ENCODE assay signal across 12 cellular contexts in the genomic region with DNA sequence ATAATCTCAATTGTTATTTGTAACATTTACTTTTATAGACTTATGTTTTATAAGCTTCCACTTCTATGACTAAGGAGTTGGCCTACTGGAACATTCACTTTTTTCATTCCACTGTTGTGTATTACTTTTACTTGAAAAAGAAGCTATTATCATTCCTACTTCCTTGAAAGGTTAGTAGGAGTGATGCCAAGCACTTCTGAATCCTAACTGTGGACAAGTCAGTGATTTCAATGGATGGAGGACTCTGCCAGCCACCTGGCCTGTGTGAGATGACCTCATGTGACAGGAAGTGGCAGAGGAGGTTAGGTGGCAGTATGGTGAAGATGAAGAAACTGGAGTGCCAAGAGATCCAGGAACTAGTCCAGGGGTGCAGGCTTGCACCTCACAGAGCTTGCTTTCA. TPM values are rescaled to one million over a fixed set of nuclear protein-coding genes. Genes with fewer than 3 reads are reported as not detected.
A peak's percentile ranks its signal among the peaks of the same experiment; 100 is the strongest.
DNase-seq lines count a peak whose midpoint lies in the region; ATAC-seq and TF ChIP-seq lines count a peak whose summit lies in the region.
"Had no signal": no experiment of that assay in that cellular context is flagged by ENCODE, and none has a peak within 500 bp of the region (broad histone marks: within the 10 kb centered on the region; RNA-seq: fewer than 3 reads in every experiment).

No MANE protein-coding gene starts in this region.

- no TSS peak for BruUV-seq in IMR-90 (replicated peaks; lab: Mats Ljungman, UMichigan)

- no peak overlapping the region for H2BK20ac ChIP-seq in IMR-90 (ENCODE audit: low read depth, low read length)

- no peak for TF ChIP-seq POLR2A in IMR-90 (IDR thresholded peaks at IDR 0.05; ENCODE audit: low read depth, low read length)

- H3K4me3 Mint-ChIP-seq in stimulated activated effector memory CD8-positive, alpha-beta T cell treated with anti-CD3 and anti-CD28 coated beads, Interleukin-12 subunit alpha, Interleukin-12 subunit beta, amount 100 ng/mL, for 72 hours: no peak overlapping the region
- no peak overlapping the region for H3K4me3 Mint-ChIP-seq in glutamatergic neuron (ENCODE audit: unreplicated experiment)

- TF ChIP-seq CTCF in IMR-90 (conservative IDR thresholded peaks at IDR 0.05; ENCODE audit: low read depth, low read length) (no peak), ascending aorta (IDR thresholded peaks at IDR 0.05) (no peak), left ventricle myocardium inferior (IDR thresholded peaks at IDR 0.05; ENCODE audit: borderline replicate concordance) (no peak), glutamatergic neuron (IDR thresholded peaks at IDR 0.05; ENCODE audit: partially characterized antibody, unreplicated experiment) (no peak)

- no peaks in the 10 kb centered on the region for H4K20me1 ChIP-seq in IMR-90 (ENCODE audit: insufficient read depth, low read length)

- dilution Hi-C loops in IMR-90 (cut with HindIII; ENCODE audit: low sequenced_read_pairs, unreplicated experiment): no loop called here

- H2AK5ac ChIP-seq in IMR-90 (ENCODE audit: low read depth, low read length): no peak overlapping the region

- H3K9me3 Mint-ChIP-seq in stimulated activated effector memory CD8-positive, alpha-beta T cell treated with anti-CD3 and anti-CD28 coated beads, Interleukin-12 subunit alpha, Interleukin-12 subunit beta, amount 100 ng/mL, for 72 hours: peaks cover 2% of the 10 kb centered on the region
- no peaks in the 10 kb centered on the region for H3K9me3 Mint-ChIP-seq in glutamatergic neuron (ENCODE audit: unreplicated experiment)

- H3K4me1 Mint-ChIP-seq in stimulated activated effector memory CD8-positive, alpha-beta T cell treated with anti-CD3 and anti-CD28 coated beads, Interleukin-12 subunit alpha, Interleukin-12 subunit beta, amount 100 ng/mL, for 72 hours: peaks cover 7% of the 10 kb centered on the region
- no peaks in the 10 kb centered on the region for H3K4me1 Mint-ChIP-seq in glutamatergic neuron (ENCODE audit: low read depth, unreplicated experiment)

- H3K4me3 ChIP-seq in IMR-90 (ENCODE audit: insufficient read depth, low read depth, low read length) (no peak overlapping the region), ascending aorta (no peak overlapping the region), left ventricle myocardium inferior (no peak overlapping the region)
- H3K4me3 ChIP-seq: upper lobe of right lung had no signal

- DNase-seq in IMR-90 (peak; percentile 7), ascending aorta (ENCODE audit: low spot score in 2 of 2) (peak in 1 of 2 donors; percentile 75), left ventricle myocardium inferior (no peak), kidney glomerular epithelial cell (lab: John Stamatoyannopoulos, UW) (no peak), glutamatergic neuron (no peak)
- DNase-seq in stimulated activated effector memory CD8-positive, alpha-beta T cell treated with anti-CD3 and anti-CD28 coated beads, Interleukin-12 subunit alpha, Interleukin-12 subunit beta, amount 100 ng/mL, for 72 hours (ENCODE audit: low spot score in 2 of 2): no peak
- DNase-seq: activated naive CD4-positive, alpha-beta T cell; EL; MM.1S; upper lobe of right lung had no signal

- H3K36me3 Mint-ChIP-seq in stimulated activated effector memory CD8-positive, alpha-beta T cell treated with anti-CD3 and anti-CD28 coated beads, Interleukin-12 subunit alpha, Interleukin-12 subunit beta, amount 100 ng/mL, for 72 hours: peaks cover 18% of the 10 kb centered on the region
- H3K36me3 Mint-ChIP-seq in glutamatergic neuron (ENCODE audit: unreplicated experiment): peaks cover 5% of the 10 kb centered on the region

- H3K27ac ChIP-seq in IMR-90 (ENCODE audit: insufficient read depth, low read length) (no peak overlapping the region), ascending aorta (peak overlapping the region; percentile 68 to 90), left ventricle myocardium inferior (replicated peaks) (peak overlapping the region; percentile 87)
- H3K27ac ChIP-seq: upper lobe of right lung had no signal

- no peak overlapping the region for H2BK15ac ChIP-seq in IMR-90 (ENCODE audit: low read depth, low read length)

- H3K27me3 Mint-ChIP-seq in glutamatergic neuron (ENCODE audit: unreplicated experiment): no peaks in the 10 kb centered on the region

- H3K79me1 ChIP-seq in IMR-90 (ENCODE audit: low read depth in 1 of 2, low read length in 2 of 2): no peaks in the 10 kb centered on the region

- no peak overlapping the region for H2BK5ac ChIP-seq in IMR-90 (ENCODE audit: low read depth, low read length, poor library complexity, severe bottlenecking)

- H3K23ac ChIP-seq in IMR-90 (ENCODE audit: low read depth, low read length): no peak overlapping the region

- no peak overlapping the region for H3K14ac ChIP-seq in IMR-90 (replicated peaks; ENCODE audit: low read depth, low read length)

- H3K9me3 ChIP-seq in IMR-90 (ENCODE audit: control insufficient read depth, insufficient read depth, low read length) (no peaks in the 10 kb centered on the region), ascending aorta (peaks cover 0 to 1% of the 10 kb centered on the region in 2 donors), left ventricle myocardium inferior (replicated peaks) (peaks cover 2% of the 10 kb centered on the region)
- H3K9me3 ChIP-seq: upper lobe of right lung had no signal

- H3K27me3 ChIP-seq in IMR-90 (ENCODE audit: control insufficient read depth, insufficient read depth, low read length) (no peaks in the 10 kb centered on the region), ascending aorta (no peaks in the 10 kb centered on the region), left ventricle myocardium inferior (ENCODE audit: low read depth) (no peaks in the 10 kb centered on the region)
- H3K27me3 ChIP-seq: upper lobe of right lung had no signal

- intact Hi-C loops in IMR-90 (cut with micrococcal nuclease): no loop called here
- intact Hi-C loops in ascending aorta (cut with DNase I): loop anchor here (1.0 kb wide), 1 partner anchor 45 kb away; no protein-coding TSS in a partner anchor
- intact Hi-C loops in left ventricle myocardium inferior (cut with micrococcal nuclease): no loop called here

- H2AFZ ChIP-seq in IMR-90 (replicated peaks; ENCODE audit: low read length, poor library complexity): no peak overlapping the region

- ATAC-seq in IMR-90 (ENCODE audit: low read depth): no peak
- no peak for ATAC-seq in stimulated activated effector memory CD8-positive, alpha-beta T cell treated with anti-CD3 and anti-CD28 coated beads, Interleukin-12 subunit alpha, Interleukin-12 subunit beta, amount 100 ng/mL, for 72 hours
- ATAC-seq in GM18511 (IDR thresholded peaks at IDR 0.05; ENCODE audit: unreplicated experiment): no peak
- ATAC-seq in HG02798 (IDR thresholded peaks at IDR 0.05; ENCODE audit: poor library complexity, unreplicated experiment): no peak
- ATAC-seq: upper lobe of right lung had no signal

- peak overlapping the region; percentile 48 for H3K27ac Mint-ChIP-seq in stimulated activated effector memory CD8-positive, alpha-beta T cell treated with anti-CD3 and anti-CD28 coated beads, Interleukin-12 subunit alpha, Interleukin-12 subunit beta, amount 100 ng/mL, for 72 hours
- no peak overlapping the region for H3K27ac Mint-ChIP-seq in glutamatergic neuron (ENCODE audit: unreplicated experiment)

- H3K36me3 ChIP-seq in IMR-90 (ENCODE audit: control insufficient read depth, insufficient read depth, low read length) (peaks cover 5% of the 10 kb centered on the region), ascending aorta (peaks cover 0 to 3% of the 10 kb centered on the region in 2 donors), left ventricle myocardium inferior (peaks cover 17% of the 10 kb centered on the region)

- H3K56ac ChIP-seq in IMR-90 (ENCODE audit: extremely low read depth, insufficient read depth, low read length): no peak overlapping the region

- H3K9me1 ChIP-seq in IMR-90 (ENCODE audit: insufficient read depth, low read length): 0 out of 2 replicates have a peak, but pooled peaks cover 4% of the 10 kb centered on the region

- H4K5ac ChIP-seq in IMR-90 (ENCODE audit: low read depth, low read length): no peak overlapping the region

- no peak overlapping the region for H2BK120ac ChIP-seq in IMR-90 (ENCODE audit: low read depth, low read length)

- no peak for TF ChIP-seq RAD21 in IMR-90 (IDR thresholded peaks at IDR 0.05; ENCODE audit: low read length)

- CTCF ChIA-PET in IMR-90 (lab: Yijun Ruan, JAX): interaction anchor here (0.5 kb wide), 1 partner anchor 303 kb away, joined by 4 read pairs; no protein-coding TSS in a partner anchor

- in situ Hi-C loops in IMR-90 (cut with MboI; ENCODE audit: low sequenced_read_pairs): no loop called here

- POLR2A ChIA-PET in IMR-90 (lab: Charles Lee; ENCODE audit: unreplicated experiment): no interaction called here

- H3K4me2 ChIP-seq in IMR-90 (ENCODE audit: low read depth, low read length): no peak overlapping the region

- no peak overlapping the region for H4K8ac ChIP-seq in IMR-90 (ENCODE audit: low read depth in 2 of 2, low read length in 2 of 2)

- H3K18ac ChIP-seq in IMR-90 (ENCODE audit: low read depth, low read length): no peak overlapping the region

- no peak overlapping the region for H3K9ac ChIP-seq in IMR-90 (ENCODE audit: low read depth, low read length)

- H3K4me1 ChIP-seq in IMR-90 (ENCODE audit: control insufficient read depth, insufficient read depth, low read length): no peaks in the 10 kb centered on the region
- peaks cover 0 to 12% of the 10 kb centered on the region in 2 donors for H3K4me1 ChIP-seq in ascending aorta
- H3K4me1 ChIP-seq in left ventricle myocardium inferior: peaks cover 34% of the 10 kb centered on the region
- H3K4me1 ChIP-seq: upper lobe of right lung had no signal

- no peak overlapping the region for H4K91ac ChIP-seq in IMR-90 (ENCODE audit: insufficient read depth, low read depth, low read length)

- H3K4ac ChIP-seq in IMR-90 (ENCODE audit: low read depth, low read length): no peak overlapping the region

- H2AK9ac ChIP-seq in IMR-90 (replicated peaks; ENCODE audit: low read depth, low read length, poor library complexity): no peak overlapping the region

TF ChIP-seq in IMR-90, 13 proteins besides CTCF, POLR2A, EP300 and RAD21 (continues in another document):
- TF ChIP-seq RFX5 (IDR thresholded peaks at IDR 0.05; ENCODE audit: low read depth, low read length): no peak

RNA-seq across cellular contexts. Expression of gene TECPR2, which starts 46.0 kb away (rescaled TPM):
- total RNA-seq in IMR-90 (2012; rRNA removed) (10.3 and 11.7 TPM in 2 replicates), ascending aorta (27.0 TPM), left ventricle myocardium inferior (20.0 TPM), glutamatergic neuron (ENCODE audit: unreplicated experiment) (24.5 TPM)
- 9.5 TPM in 2 replicates for polyA plus RNA-seq in IMR-90 (2012; rRNA removed)
- 5.8 and 11.5 TPM in 2 replicates for polyA plus RNA-seq in IMR-90 (2012; cell fraction: cytosol; rRNA removed)
- 10.1 and 26.3 TPM in 2 replicates for polyA plus RNA-seq in IMR-90 (2012; cell fraction: nucleus; rRNA removed; ENCODE audit: low replicate concordance)

RNA-seq across cellular contexts. Expression of gene CINP, which starts 46.0 kb away (rescaled TPM):
- total RNA-seq in IMR-90 (2012; rRNA removed) (41.9 and 55.3 TPM in 2 replicates), ascending aorta (6.8 TPM), left ventricle myocardium inferior (33.4 TPM), glutamatergic neuron (ENCODE audit: unreplicated experiment) (25.9 TPM)
- 53.2 and 56.4 TPM in 2 replicates for polyA plus RNA-seq in IMR-90 (2012; rRNA removed)
- 29.3 and 37.8 TPM in 2 replicates for polyA plus RNA-seq in IMR-90 (2012; cell fraction: cytosol; rRNA removed)
- 10.9 and 21.3 TPM in 2 replicates for polyA plus RNA-seq in IMR-90 (2012; cell fraction: nucleus; rRNA removed; ENCODE audit: low replicate concordance)
